Comparison of ENCODE assay signal across 8 cellular contexts in the genomic region with DNA sequence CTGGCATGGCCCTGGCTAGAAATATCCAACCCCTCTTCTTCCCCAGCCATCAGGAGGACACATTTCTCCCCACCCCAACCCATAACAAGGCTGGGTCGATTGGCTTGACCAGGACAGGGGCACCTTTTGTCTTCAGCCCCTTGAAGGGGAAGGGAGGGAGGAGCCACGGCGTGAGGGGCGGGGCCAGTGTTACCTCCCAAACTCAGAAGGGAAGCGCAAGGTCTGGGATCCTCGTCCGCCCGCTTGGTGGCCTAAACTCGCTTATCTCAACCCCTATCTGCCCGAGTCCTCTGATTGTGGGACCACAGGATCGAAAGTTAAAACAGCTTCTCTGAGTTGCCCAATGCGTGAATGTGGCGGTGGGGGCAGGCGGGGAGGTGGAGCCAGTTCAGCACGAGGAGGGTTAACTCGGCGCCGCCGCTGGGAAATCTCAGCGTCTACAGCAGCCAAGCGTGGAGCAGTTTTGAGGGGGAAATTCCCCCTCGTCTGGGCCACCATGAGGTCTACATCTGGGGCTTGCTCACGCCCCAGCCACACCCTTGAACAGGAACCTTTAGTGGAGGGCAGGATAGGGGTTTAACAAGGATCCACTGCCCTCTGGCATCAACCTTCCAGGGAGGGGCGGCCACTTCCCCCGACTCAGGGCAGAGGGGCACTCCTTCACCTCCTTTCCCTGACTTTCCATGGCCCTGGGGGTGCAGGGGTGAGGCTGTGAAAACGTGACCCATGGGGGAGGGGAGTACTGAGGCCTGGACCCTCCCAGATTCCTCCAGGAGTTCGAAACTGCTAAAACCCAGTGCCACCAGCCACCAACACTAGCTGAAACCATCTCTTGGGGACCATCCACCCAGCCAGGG. TPM values are rescaled to one million over a fixed set of nuclear protein-coding genes. Genes with fewer than 3 reads are reported as not detected.
A peak's percentile ranks its signal among the peaks of the same experiment; 100 is the strongest.
DNase-seq lines count a peak whose midpoint lies in the region; ATAC-seq lines count a peak whose summit lies in the region.

No MANE protein-coding gene starts in this region.

- ATAC-seq in HG03439 (IDR thresholded peaks at IDR 0.05; ENCODE audit: unreplicated experiment) (peak; percentile 41), T-helper 17 cell (peak; percentile 63)

- no peaks in the 10 kb centered on the region for H3K27me3 Mint-ChIP-seq in T-helper 17 cell

- DNase-seq in NCI-H82 (lab: John Stamatoyannopoulos, UW) (peak; percentile 64), NCI-H82 treated with DMSO at 0.1 percent for 48 hours (lab: John Stamatoyannopoulos, UW; ENCODE audit: unreplicated experiment) (no peak), T-helper 17 cell (peak; percentile 66 to 74 (median 71)), astrocyte of the hippocampus (ENCODE audit: low read depth, low spot score) (peak; percentile 39), iPS-NIHi11 (ENCODE audit: low spot score) (peak; percentile 84), NCI-H187 treated with DMSO at 0.1 percent for 48 hours (lab: John Stamatoyannopoulos, UW) (no peak)
- DNase-seq in stimulated activated CD4-positive, alpha-beta T cell treated with anti-CD3 and anti-CD28 coated beads, Interleukin-15, amount 100 ng/mL, for 48 hours (ENCODE audit: low read depth in 2 of 2), result peak; percentile 69 to 72

- H3K4me3 Mint-ChIP-seq in T-helper 17 cell, result peak overlapping the region; percentile 100

- peaks cover 8% of the 10 kb centered on the region for H3K36me3 Mint-ChIP-seq in T-helper 17 cell (ENCODE audit: low read depth)

- peaks cover 38% of the 10 kb centered on the region for H3K4me1 Mint-ChIP-seq in T-helper 17 cell

- H3K9me3 ChIP-seq in T-helper 17 cell (ENCODE audit: control insufficient read depth, low read length, poor library complexity, severe bottlenecking), result no peaks in the 10 kb centered on the region

- H3K27ac Mint-ChIP-seq in T-helper 17 cell, result peak overlapping the region; percentile 99

RNA-seq across cellular contexts. Expression of a gene that starts 0.7 kb away (rescaled TPM):
- total RNA-seq in T-helper 17 cell, result 100 to 1,000 TPM; 205 to 253 TPM

RNA-seq across cellular contexts. Expression of a gene that starts 17.9 kb away (rescaled TPM):
- total RNA-seq in T-helper 17 cell, result 10 to 100 TPM in 1 of 2 donors, 1 to 10 TPM in 1; 3.8 to 11.6 TPM

RNA-seq across cellular contexts. Expression of a gene that starts 21.5 kb away (rescaled TPM):
- 1 to 10 TPM; 4.0 to 5.0 TPM for total RNA-seq in T-helper 17 cell

RNA-seq across cellular contexts. Expression of a gene that starts 31.8 kb away (rescaled TPM):
- 10 to 100 TPM; 12.2 to 14.1 TPM for total RNA-seq in T-helper 17 cell

RNA-seq across cellular contexts. Expression of a gene that starts 37.0 kb away (rescaled TPM):
- not detected for total RNA-seq in T-helper 17 cell

Comparison
In these comparisons a context has a peak if more than half of its experiments do, and no peak if none do; other contexts are left out.
1. DNase-seq: peak in NCI-H82 (single experiment), T-helper 17 cell (3 of 3), astrocyte of the hippocampus (single experiment), iPS-NIHi11 (single experiment) and stimulated activated CD4-positive, alpha-beta T cell treated with anti-CD3 and anti-CD28 coated beads, Interleukin-15, amount 100 ng/mL, for 48 hours (2 of 2); none in NCI-H82 treated with DMSO at 0.1 percent for 48 hours (single experiment) and NCI-H187 treated with DMSO at 0.1 percent for 48 hours (single experiment).